8 cellular contexts compared by ENCODE assay signal in the genomic region with DNA sequence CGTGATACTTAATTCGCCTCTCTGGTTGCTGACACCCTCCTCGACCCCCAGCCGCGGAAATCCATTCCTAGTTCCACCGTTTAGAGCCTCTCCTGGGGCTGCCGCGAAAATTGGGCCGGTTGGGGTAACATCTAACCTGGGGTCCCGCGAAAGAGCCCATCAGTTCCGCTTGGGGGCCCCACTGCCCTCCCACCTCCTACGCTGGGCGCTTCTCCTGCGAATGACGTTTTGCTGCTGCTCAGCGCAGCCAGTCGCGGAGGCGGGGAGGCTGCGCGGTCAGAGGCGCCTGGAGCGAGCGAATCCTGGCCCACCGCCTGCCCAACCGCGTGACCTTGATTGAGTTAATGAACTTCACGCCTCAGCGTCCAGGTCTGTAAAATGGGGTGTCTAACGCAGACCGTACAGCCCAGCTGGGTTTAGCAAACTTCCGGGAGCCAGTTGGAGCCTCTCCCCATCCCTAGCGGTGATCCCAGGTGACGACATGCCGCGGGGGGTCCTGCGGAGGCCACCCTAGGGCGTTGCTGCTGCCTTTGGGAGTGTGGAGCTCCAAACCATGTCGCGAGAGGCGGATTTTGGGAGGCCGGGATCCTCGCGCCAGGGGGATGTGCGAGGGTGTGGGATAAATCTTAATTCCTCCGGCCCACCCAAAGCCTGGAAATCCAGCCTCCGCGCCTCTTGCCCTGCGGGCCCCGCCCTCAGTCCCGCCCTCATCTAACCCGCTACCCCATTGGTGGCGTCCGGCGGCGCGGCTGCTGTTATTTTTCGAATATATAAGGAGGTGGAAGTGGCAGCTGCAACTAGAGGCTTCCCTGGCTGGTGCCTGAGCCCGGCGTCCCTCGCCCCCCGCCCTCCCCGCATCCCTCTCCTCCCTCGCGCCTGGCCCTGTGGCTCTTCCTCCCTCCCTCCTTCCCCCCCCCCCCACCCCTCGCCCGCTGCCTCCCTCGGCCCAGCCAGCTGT. TPM values are rescaled to one million over a fixed set of nuclear protein-coding genes. Genes with fewer than 3 reads are reported as not detected.
A peak's percentile ranks its signal among the peaks of the same experiment; 100 is the strongest.
DNase-seq lines count a peak whose midpoint lies in the region; ATAC-seq and TF ChIP-seq lines count a peak whose summit lies in the region.

A gene (plus strand): TSS at position 800 of the 958 bp plus-strand sequence. CDS start 222 bp downstream, outside the sequence.

- no peaks in the 10 kb centered on the region for H3K27me3 Mint-ChIP-seq in activated naive CD4-positive, alpha-beta T cell treated with anti-CD3 and anti-CD28 coated beads for 36 hours (ENCODE audit: low read depth)

- DNase-seq in GM06990 (ENCODE audit: extremely low read depth, insufficient read length), result peak; percentile 92
- DNase-seq in NCI-H1048 (lab: John Stamatoyannopoulos, UW), result peak; percentile 87
- DNase-seq in SK-N-MC (ENCODE audit: low read depth, low spot score), result no peak
- DNase-seq in activated naive CD4-positive, alpha-beta T cell treated with anti-CD3 and anti-CD28 coated beads for 36 hours, result peak; percentile 95
- DNase-seq in germinal center (ENCODE audit: low spot score), result peak; percentile 91
- peak; percentile 91 for DNase-seq in occipital lobe (lab: John Stamatoyannopoulos, UW)

- H3K36me3 ChIP-seq in GM06990 (ENCODE audit: control insufficient read depth, insufficient read depth, low read length), result no peaks in the 10 kb centered on the region; the same call in 1 of the 2 replicates
- H3K36me3 ChIP-seq in SK-N-MC (ENCODE audit: insufficient read depth, low read length), result peaks cover 28% of the 10 kb centered on the region

- peak within 1 kb of the TSS; percentile 94 for H3K4me3 Mint-ChIP-seq in activated naive CD4-positive, alpha-beta T cell treated with anti-CD3 and anti-CD28 coated beads for 36 hours

- peak; percentile 64 for ATAC-seq in HG02588 (IDR thresholded peaks at IDR 0.05; ENCODE audit: unreplicated experiment)

- intact Hi-C loops in activated naive CD4-positive, alpha-beta T cell treated with anti-CD3 and anti-CD28 coated beads for 36 hours (cut with micrococcal nuclease), result loop anchor here (1.0 to 5.0 kb wide), 6 partner anchors 8 to 112 kb away; a partner anchor contains a TSS

- H3K9ac ChIP-seq in SK-N-MC (ENCODE audit: insufficient read length), result peak within 1 kb of the TSS; percentile 88

- H3K9me3 Mint-ChIP-seq in activated naive CD4-positive, alpha-beta T cell treated with anti-CD3 and anti-CD28 coated beads for 36 hours, result no peaks in the 10 kb centered on the region

- H3K4me1 Mint-ChIP-seq in activated naive CD4-positive, alpha-beta T cell treated with anti-CD3 and anti-CD28 coated beads for 36 hours (ENCODE audit: low read depth), result peaks cover 49% of the 10 kb centered on the region

- peak within 1 kb of the TSS; percentile 97 for H3K27ac Mint-ChIP-seq in activated naive CD4-positive, alpha-beta T cell treated with anti-CD3 and anti-CD28 coated beads for 36 hours

- peak; percentile 24 for TF ChIP-seq CTCF in GM06990 (IDR thresholded peaks at IDR 0.05; ENCODE audit: insufficient read depth, low read length, poor library complexity, severe bottlenecking)

- H3K9me3 ChIP-seq in SK-N-MC (ENCODE audit: low read depth, low read length), result no peaks in the 10 kb centered on the region

- CTCF ChIA-PET in activated naive CD4-positive, alpha-beta T cell treated with anti-CD3 and anti-CD28 coated beads for 36 hours (lab: Charles Lee), result interaction anchor here (1.3 to 3.2 kb wide), 3 partner anchors 9 to 25 kb away, joined by 4 to 13 read pairs (median 12); a partner anchor contains a TSS

- H3K4me3 ChIP-seq in GM06990 (replicated peaks; ENCODE audit: low read depth, low read length) (peak within 1 kb of the TSS; percentile 82), SK-N-MC (peak within 1 kb of the TSS; percentile 92)

- H3K27ac ChIP-seq in SK-N-MC (peak within 1 kb of the TSS; percentile 70), temporal lobe (ENCODE audit: low read depth, low read length) (peak within 1 kb of the TSS; percentile 97)

- H3K27me3 ChIP-seq in GM06990 (replicated peaks; ENCODE audit: control insufficient read depth, insufficient read depth, low read length), result no peaks in the 10 kb centered on the region

- peaks cover 30% of the 10 kb centered on the region for H3K36me3 Mint-ChIP-seq in activated naive CD4-positive, alpha-beta T cell treated with anti-CD3 and anti-CD28 coated beads for 36 hours (ENCODE audit: low read depth)

RNA-seq across cellular contexts. Expression of the gene that starts here (rescaled TPM):
- 10 to 100 TPM; 94.8 to 97.7 TPM for total RNA-seq in activated naive CD4-positive, alpha-beta T cell treated with anti-CD3 and anti-CD28 coated beads for 36 hours
- total RNA-seq in occipital lobe (4.5 TPM), temporal lobe (6.6 TPM)

Comparison
In these comparisons a context has a peak if more than half of its experiments do, and no peak if none do; other contexts are left out.
1. RNA of the gene that starts here (total RNA-seq): 94.8 to 97.7 TPM in activated naive CD4-positive, alpha-beta T cell treated with anti-CD3 and anti-CD28 coated beads for 36 hours; 6.6 TPM in temporal lobe (single experiment) and 4.5 TPM in occipital lobe (single experiment); every median in the first group is over 10 times any median in the second.